Comparison of ENCODE assay signal across 27 cellular contexts in the genomic region with DNA sequence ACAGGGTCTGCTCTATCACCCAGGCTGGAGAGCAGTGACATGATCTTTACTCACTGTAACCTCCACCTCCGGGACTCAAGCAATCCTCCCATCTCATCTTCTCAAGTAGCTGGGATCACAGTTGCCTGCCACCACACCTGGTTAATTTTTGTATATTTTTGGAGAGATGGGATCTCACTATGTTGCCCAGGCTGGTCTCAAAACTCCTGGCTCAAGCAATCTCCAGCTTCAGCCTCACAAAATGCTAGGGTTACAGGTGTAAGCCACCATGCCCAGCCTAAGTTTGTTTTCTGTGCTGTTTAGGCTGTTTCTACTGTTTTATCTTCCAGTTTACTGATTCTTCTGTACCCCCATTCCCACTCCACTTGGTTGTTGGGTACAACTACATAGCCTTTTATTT.
"Had no signal": no experiment of that assay in that cellular context is flagged by ENCODE, and none has a peak within 500 bp of the region (broad histone marks: within the 10 kb centered on the region; RNA-seq: fewer than 3 reads in every experiment).

No MANE protein-coding gene starts in this region.

- DNase-seq: stimulated activated CD4-positive, alpha-beta T cell treated with anti-CD3 and anti-CD28 coated beads, Interleukin-2, amount 100 ng/mL, for 48 hours; stimulated activated CD4-positive, alpha-beta T cell treated with anti-CD3 and anti-CD28 coated beads, Interleukin-4, amount 100 ng/mL, for 1 hour; stimulated activated CD4-positive, alpha-beta T cell treated with anti-CD3 and anti-CD28 coated beads, Interleukin-4, amount 100 ng/mL, for 24 hours; stimulated activated CD4-positive, alpha-beta T cell treated with anti-CD3 and anti-CD28 coated beads, Interleukin-4, amount 100 ng/mL, for 4 hours; stimulated activated CD8-positive, alpha-beta memory T cell treated with anti-CD3 and anti-CD28 coated beads, Interleukin-4, amount 100 ng/mL, for 48 hours; stimulated activated naive B cell treated with anti-CD40 and anti-IgM and Interleukin-4, amounts not matched to agents 10 μg/mL and 1 μg/mL and 100 μg/mL, for 72 hours; stimulated activated naive CD4-positive, alpha-beta T cell; stimulated activated naive CD4-positive, alpha-beta T cell treated with Interleukin-2 at 50 U/mL for 16 hours; stimulated activated naive CD8-positive, alpha-beta T cell treated with anti-CD3 and anti-CD28 coated beads, Interleukin-15, amount 100 ng/mL, for 72 hours; stimulated activated naive CD8-positive, alpha-beta T cell treated with anti-CD3 and anti-CD28 coated beads, Interleukin-15, Interleukin-2, amounts not matched to agents 100 U/mL and 50 U/mL, for 24 hours; stomach; substantia nigra; testis; thyroid gland; tibial artery; transverse colon; trophoblast cell; upper lobe of left lung; upper lobe of right lung; uterus had no signal

- H3K4me3 ChIP-seq: stomach, suprapubic skin, testis, thoracic aorta, thyroid gland, tibial artery, tibial nerve, transverse colon, upper lobe of left lung, upper lobe of right lung, uterus, vagina had no signal

- H3K4me1 ChIP-seq: stomach, suprapubic skin, testis, thyroid gland, tibial artery, tibial nerve, transverse colon, upper lobe of left lung, upper lobe of right lung, uterus, vagina had no signal

- FAIRE-seq: urothelium cell line had no signal

- H3K9me3 ChIP-seq: stomach, suprapubic skin, testis, thoracic aorta, thyroid gland, tibial artery, tibial nerve, transverse colon, upper lobe of left lung, upper lobe of right lung, uterus, vagina had no signal

- H3K36me3 ChIP-seq: uterus had no signal

- H3K27me3 ChIP-seq: stomach, suprapubic skin, testis, thyroid gland, tibial artery, tibial nerve, transverse colon, upper lobe of left lung, upper lobe of right lung, uterus, vagina had no signal

- H3K27ac ChIP-seq: stomach, suprapubic skin, testis, thoracic aorta, thyroid gland, tibial artery, tibial nerve, transverse colon, upper lobe of left lung, upper lobe of right lung, uterus, vagina had no signal

- ATAC-seq: stimulated activated effector memory CD8-positive, alpha-beta T cell treated with anti-CD3 and anti-CD28 coated beads, Interleukin-12 subunit alpha, Interleukin-12 subunit beta, amount 100 ng/mL, for 72 hours; stimulated activated memory B cell treated with anti-CD40 and anti-IgM and Interleukin-4, amounts not matched to agents 10 μg/mL and 1 μg/mL and 100 μg/mL, for 72 hours; stimulated activated naive B cell treated with anti-CD40 and anti-IgM and Interleukin-4, amounts not matched to agents 10 μg/mL and 1 μg/mL and 100 μg/mL, for 72 hours; stimulated activated naive CD8-positive, alpha-beta T cell treated with anti-CD3 and anti-CD28 coated beads, Interleukin-15, amount 100 ng/mL, for 72 hours; stimulated activated naive CD8-positive, alpha-beta T cell treated with anti-CD3 and anti-CD28 coated beads, Interleukin-15, Interleukin-2, amounts not matched to agents 100 U/mL and 50 U/mL, for 24 hours; upper lobe of right lung had no signal
